ENCODE assay signal across 20 cellular contexts in the genomic region with DNA sequence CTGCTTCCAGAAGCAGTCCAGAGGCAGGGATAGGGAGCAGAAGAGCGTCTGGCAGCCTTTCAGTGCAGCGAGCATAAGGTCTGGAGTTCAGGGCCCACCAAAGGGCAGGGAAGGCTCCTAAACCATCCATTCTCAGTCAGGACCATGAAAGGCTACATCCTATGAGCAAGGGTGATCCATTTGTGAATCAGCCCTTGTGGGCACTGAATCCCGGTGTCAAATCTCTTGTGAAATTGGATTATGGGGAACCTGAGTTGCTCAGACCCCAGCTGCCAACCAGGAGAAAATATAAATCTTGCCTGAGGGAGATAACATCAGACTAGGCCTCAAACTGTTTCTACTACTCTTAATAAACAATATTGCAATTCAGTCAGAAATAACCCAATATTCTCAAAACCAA.
"Had no signal": no experiment of that assay in that cellular context is flagged by ENCODE, and none has a peak within 500 bp of the region (broad histone marks: within the 10 kb centered on the region; RNA-seq: fewer than 3 reads in every experiment).

No MANE protein-coding gene starts in this region.

- H3K4me3 Mint-ChIP-seq: naive thymus-derived CD4-positive, alpha-beta T cell; nephron progenitor cell had no signal

- H3K36me3 ChIP-seq: colonic mucosa, heart right ventricle, prostate gland, right lobe of liver, spleen, stomach, thoracic aorta, transverse colon had no signal

- H3K36me3 Mint-ChIP-seq: naive thymus-derived CD4-positive, alpha-beta T cell had no signal

- H3K4me1 Mint-ChIP-seq: naive thymus-derived CD4-positive, alpha-beta T cell; nephron progenitor cell had no signal

- H3K27ac Mint-ChIP-seq: naive thymus-derived CD4-positive, alpha-beta T cell; nephron progenitor cell had no signal

- DNase-seq: colonic mucosa; dermis blood vessel endothelial cell; erythroblast; heart right ventricle; hypothalamus; kidney glomerular epithelial cell; naive thymus-derived CD4-positive, alpha-beta T cell; nephron progenitor cell; right lobe of liver; spleen; stimulated activated CD4-positive, alpha-beta T cell treated with anti-CD3 and anti-CD28 coated beads, Interleukin-15, amount 100 ng/mL, for 24 hours; stimulated activated CD4-positive, alpha-beta T cell treated with anti-CD3 and anti-CD28 coated beads, Interleukin-1b, Interleukin-23, amount 100 ng/mL, for 48 hours; stimulated activated CD4-positive, alpha-beta T cell treated with anti-CD3 and anti-CD28 coated beads, Interleukin-4, amount 100 ng/mL, for 4 hours; stimulated activated naive CD4-positive, alpha-beta T cell; stomach; substantia nigra; transverse colon had no signal

- H2AFZ ChIP-seq: parathyroid adenoma had no signal

- H3K27ac ChIP-seq: colonic mucosa, heart right ventricle, parathyroid adenoma, prostate gland, right lobe of liver, spleen, stomach, thoracic aorta, transverse colon had no signal

- H3K27me3 ChIP-seq: colonic mucosa, heart right ventricle, right lobe of liver, spleen, stomach, transverse colon had no signal

- H3K9ac ChIP-seq: parathyroid adenoma had no signal

- H3K4me3 ChIP-seq: colonic mucosa, heart right ventricle, prostate gland, right lobe of liver, spleen, stomach, thoracic aorta, transverse colon had no signal

- H3K79me2 ChIP-seq: parathyroid adenoma had no signal

- ATAC-seq: heart right ventricle; naive thymus-derived CD4-positive, alpha-beta T cell; right lobe of liver had no signal

- H3K4me1 ChIP-seq: colonic mucosa, heart right ventricle, parathyroid adenoma, prostate gland, spleen, stomach, transverse colon had no signal

- H3K9me3 ChIP-seq: colonic mucosa, prostate gland, right lobe of liver, spleen, stomach, thoracic aorta, transverse colon had no signal
